18 cellular contexts compared by ENCODE assay signal in the genomic region with DNA sequence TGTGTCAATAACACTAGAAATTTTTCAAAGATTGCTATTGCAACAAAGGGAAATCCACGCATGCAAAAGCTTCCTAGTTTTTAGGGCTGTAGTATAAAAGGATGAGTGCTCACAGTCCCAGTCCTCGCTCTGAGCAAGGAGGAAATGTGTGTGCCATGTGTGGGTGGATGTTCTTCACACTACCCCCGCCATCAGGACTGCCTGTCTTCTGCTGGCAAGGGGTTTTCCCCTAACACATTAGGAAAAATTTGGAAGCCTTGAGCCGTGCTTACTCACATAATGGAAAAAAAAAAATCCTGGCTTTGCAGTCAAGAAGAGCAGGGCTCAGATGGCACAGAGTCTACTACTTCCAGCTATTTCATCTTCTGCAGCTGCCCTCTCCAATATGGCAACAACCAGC.
A peak's percentile ranks its signal among the peaks of the same experiment; 100 is the strongest.
DNase-seq lines count a peak whose midpoint lies in the region; ATAC-seq and TF ChIP-seq lines count a peak whose summit lies in the region.
"Had no signal": no experiment of that assay in that cellular context is flagged by ENCODE, and none has a peak within 500 bp of the region (broad histone marks: within the 10 kb centered on the region; RNA-seq: fewer than 3 reads in every experiment).

No MANE protein-coding gene starts in this region.

- TF ChIP-seq CTCF in BJ (IDR thresholded peaks at IDR 0.05; ENCODE audit: insufficient read depth, low read depth, low read length), result no peak
- TF ChIP-seq CTCF in fibroblast of pulmonary artery (IDR thresholded peaks at IDR 0.05; ENCODE audit: low read length, missing control alignments), result no peak
- TF ChIP-seq CTCF in psoas muscle (IDR thresholded peaks at IDR 0.05), result no peak

- intact Hi-C loops in psoas muscle (cut with DNase I), result no loop called here

- DNase-seq in BJ (ENCODE audit: low read depth), result peak; percentile 42
- peak; percentile 77 for DNase-seq in MG63
- peak; percentile 34 for DNase-seq in fibroblast of pulmonary artery (ENCODE audit: low read depth)
- no peak for DNase-seq in psoas muscle
- no peak for DNase-seq in ACHN
- DNase-seq: activated CD4-positive, alpha-beta memory T cell treated with anti-CD3 and anti-CD28 coated beads for 36 hours; activated naive CD4-positive, alpha-beta T cell treated with Interleukin-2 at 50 U/mL for 16 hours; activated T-cell treated with anti-CD3 and anti-CD28 coated beads, Interleukin-2, amount 50 U/mL, for 1 hour; DMS153; endodermal cell; NCI-H2029; NCI-H524 treated with DMSO at 0.1 percent for 48 hours; SHP77 treated with DMSO at 0.1 percent for 48 hours; stimulated activated CD4-positive, alpha-beta T cell treated with anti-CD3 and anti-CD28 coated beads, Interleukin-2, amount 100 ng/mL, for 24 hours had no signal

- H3K9me3 ChIP-seq in MG63 (no peaks in the 10 kb centered on the region), psoas muscle (no peaks in the 10 kb centered on the region)
- H3K9me3 ChIP-seq: BLaER1 treated with 17β-estradiol and CSF1 and Interleukin-3, amounts not matched to agents 10 nM and 100 nM; gastroesophageal sphincter had no signal

- in situ Hi-C loops in ACHN (cut with HindIII; ENCODE audit: low pct_ligation_motif_present, low pct_unique_long_range_greater_than_20kb, low sequenced_read_pairs), result no loop called here

- POLR2A ChIA-PET in BJ (lab: Charles Lee), result no interaction called here

- H3K36me3 ChIP-seq in BJ (ENCODE audit: control insufficient read depth, insufficient read depth, low read length), result no peaks in the 10 kb centered on the region
- no peaks in the 10 kb centered on the region for H3K36me3 ChIP-seq in MG63
- H3K36me3 ChIP-seq in psoas muscle (ENCODE audit: insufficient read depth in 1 of 2, low read depth in 1 of 2), result no peaks in the 10 kb centered on the region
- H3K36me3 ChIP-seq: BLaER1 treated with 17β-estradiol and CSF1 and Interleukin-3, amounts not matched to agents 10 nM and 100 nM; gastroesophageal sphincter had no signal

- peak; percentile 28 to 65 (median 35) for ATAC-seq in psoas muscle
- no peak for ATAC-seq in HG02763 (IDR thresholded peaks at IDR 0.05; ENCODE audit: unreplicated experiment)
- no peak for ATAC-seq in GM18909 (IDR thresholded peaks at IDR 0.05; ENCODE audit: poor library complexity, unreplicated experiment)
- ATAC-seq: gastroesophageal sphincter had no signal

- H3K4me3 ChIP-seq in BJ (ENCODE audit: low read depth, low read length), result no peak overlapping the region
- no peak overlapping the region for H3K4me3 ChIP-seq in MG63
- no peak overlapping the region for H3K4me3 ChIP-seq in fibroblast of pulmonary artery (replicated peaks; ENCODE audit: low read depth, low read length)
- H3K4me3 ChIP-seq in psoas muscle, result no peak overlapping the region
- H3K4me3 ChIP-seq: BLaER1 treated with 17β-estradiol and CSF1 and Interleukin-3, amounts not matched to agents 10 nM and 100 nM; gastroesophageal sphincter had no signal

- 34 to 43% (median 36%) methylated on average over 4 of the region's 4 CpGs for WGBS in psoas muscle, 3 donors

- H3K27ac ChIP-seq in psoas muscle, result no peak overlapping the region
- H3K27ac ChIP-seq: BLaER1 treated with 17β-estradiol and CSF1 and Interleukin-3, amounts not matched to agents 10 nM and 100 nM; gastroesophageal sphincter had no signal

- H3K27me3 ChIP-seq in BJ (ENCODE audit: control insufficient read depth, insufficient read depth, low read length) (no peaks in the 10 kb centered on the region), MG63 (no peaks in the 10 kb centered on the region), psoas muscle (ENCODE audit: insufficient read depth in 3 of 3, low read length in 2 of 3) (no peaks in the 10 kb centered on the region)
- H3K27me3 ChIP-seq: gastroesophageal sphincter had no signal

- no peaks in the 10 kb centered on the region for H3K4me1 ChIP-seq in psoas muscle

- CTCF ChIA-PET in BJ (lab: Yijun Ruan, JAX), result interaction anchor here (0.6 kb wide), 1 partner anchor 318 kb away, joined by 3 read pairs; no protein-coding TSS in a partner anchor

Comparison
In these comparisons a context has a peak if more than half of its experiments do, and no peak if none do; other contexts are left out.
1. DNase-seq: peak in BJ (single experiment), MG63 (single experiment) and fibroblast of pulmonary artery (single experiment); none in psoas muscle (0 of 2) and ACHN (single experiment).
2. ATAC-seq: peak in psoas muscle (4 of 4); none in HG02763 (single experiment) and GM18909 (single experiment).